8 cellular contexts compared by ENCODE assay signal in the genomic region with DNA sequence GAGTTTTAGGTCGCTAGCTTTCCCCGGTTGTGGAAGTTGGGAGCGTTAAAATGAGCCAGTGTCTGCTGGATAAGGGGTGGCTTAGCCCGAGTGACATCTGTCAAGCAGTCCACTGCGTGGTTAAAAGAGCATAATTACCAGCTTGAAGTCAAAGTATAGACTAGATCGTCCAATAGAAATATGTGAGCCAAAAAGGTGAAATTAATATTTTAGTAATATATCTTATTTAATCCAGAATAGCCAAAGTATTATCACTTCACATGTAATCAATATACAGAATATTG. TPM values are rescaled to one million over a fixed set of nuclear protein-coding genes. Genes with fewer than 3 reads are reported as not detected.
DNase-seq lines count a peak whose midpoint lies in the region; ATAC-seq and TF ChIP-seq lines count a peak whose summit lies in the region.

No MANE protein-coding gene starts in this region.

- no peak for TF ChIP-seq CTCF in GM13976 (IDR thresholded peaks at IDR 0.05; ENCODE audit: borderline replicate concordance, control extremely low read depth, extremely low read depth, insufficient read depth, missing control alignments)

- peak overlapping the region; percentile 84 for H3K27ac Mint-ChIP-seq in activated CD8-positive, alpha-beta memory T cell treated with anti-CD3 and anti-CD28 coated beads, Interleukin-2, amount 10 ng/mL, durations not matched to agents 7 days and 5 days
- peak overlapping the region; percentile 67 to 86 for H3K27ac Mint-ChIP-seq in T-cell
- peak overlapping the region; percentile 97 for H3K27ac Mint-ChIP-seq in stimulated activated effector memory CD8-positive, alpha-beta T cell treated with anti-CD3 and anti-CD28 coated beads, Interleukin-12 subunit alpha, Interleukin-12 subunit beta, amount 100 ng/mL, for 72 hours

- no peaks in the 10 kb centered on the region for H3K27me3 Mint-ChIP-seq in activated CD8-positive, alpha-beta memory T cell treated with anti-CD3 and anti-CD28 coated beads, Interleukin-2, amount 10 ng/mL, durations not matched to agents 7 days and 5 days
- no peaks in the 10 kb centered on the region for H3K27me3 Mint-ChIP-seq in T-cell

- H3K4me1 Mint-ChIP-seq in activated CD8-positive, alpha-beta memory T cell treated with anti-CD3 and anti-CD28 coated beads, Interleukin-2, amount 10 ng/mL, durations not matched to agents 7 days and 5 days = peaks cover 24% of the 10 kb centered on the region
- peaks cover 21 to 30% (median 29%) of the 10 kb centered on the region in 3 donors for H3K4me1 Mint-ChIP-seq in T-cell
- H3K4me1 Mint-ChIP-seq in stimulated activated effector memory CD8-positive, alpha-beta T cell treated with anti-CD3 and anti-CD28 coated beads, Interleukin-12 subunit alpha, Interleukin-12 subunit beta, amount 100 ng/mL, for 72 hours = peaks cover 7% of the 10 kb centered on the region

- POLR2A ChIA-PET in T-cell (lab: Charles Lee) = interaction anchor here in 1 of 2 donors (0.6 kb wide), 1 partner anchor 638 kb away, joined by 14 read pairs; no protein-coding TSS in a partner anchor

- no peak for ATAC-seq in activated CD8-positive, alpha-beta memory T cell treated with anti-CD3 and anti-CD28 coated beads, Interleukin-2, amount 10 ng/mL, durations not matched to agents 7 days and 5 days
- peak in 1 of 4 experiments; percentile 7 for ATAC-seq in T-cell (replicated peaks in 1 of 4)
- peak; percentile 10 for ATAC-seq in left ventricle myocardium superior
- ATAC-seq in stimulated activated effector memory CD8-positive, alpha-beta T cell treated with anti-CD3 and anti-CD28 coated beads, Interleukin-12 subunit alpha, Interleukin-12 subunit beta, amount 100 ng/mL, for 72 hours = no peak
- no peak for ATAC-seq in GM21528 (IDR thresholded peaks at IDR 0.05; ENCODE audit: low FRiP score, unreplicated experiment)

- no peaks in the 10 kb centered on the region for H3K36me3 Mint-ChIP-seq in activated CD8-positive, alpha-beta memory T cell treated with anti-CD3 and anti-CD28 coated beads, Interleukin-2, amount 10 ng/mL, durations not matched to agents 7 days and 5 days
- no peaks in the 10 kb centered on the region for H3K36me3 Mint-ChIP-seq in T-cell
- peaks cover 6% of the 10 kb centered on the region for H3K36me3 Mint-ChIP-seq in stimulated activated effector memory CD8-positive, alpha-beta T cell treated with anti-CD3 and anti-CD28 coated beads, Interleukin-12 subunit alpha, Interleukin-12 subunit beta, amount 100 ng/mL, for 72 hours

- H3K4me3 Mint-ChIP-seq in activated CD8-positive, alpha-beta memory T cell treated with anti-CD3 and anti-CD28 coated beads, Interleukin-2, amount 10 ng/mL, durations not matched to agents 7 days and 5 days = peak overlapping the region; percentile 94
- peak overlapping the region; percentile 94 to 99 (median 95) for H3K4me3 Mint-ChIP-seq in T-cell
- H3K4me3 Mint-ChIP-seq in stimulated activated effector memory CD8-positive, alpha-beta T cell treated with anti-CD3 and anti-CD28 coated beads, Interleukin-12 subunit alpha, Interleukin-12 subunit beta, amount 100 ng/mL, for 72 hours = peak overlapping the region; percentile 97

- DNase-seq in activated CD8-positive, alpha-beta memory T cell treated with anti-CD3 and anti-CD28 coated beads, Interleukin-2, amount 10 ng/mL, durations not matched to agents 7 days and 5 days = no peak
- DNase-seq in activated CD8-positive, alpha-beta memory T cell treated with anti-CD3 and anti-CD28 coated beads, Interleukin-2, amount 50 U/mL, for 4 hours = no peak
- no peak for DNase-seq in T-cell
- no peak for DNase-seq in left ventricle myocardium superior
- DNase-seq in stimulated activated effector memory CD8-positive, alpha-beta T cell treated with anti-CD3 and anti-CD28 coated beads, Interleukin-12 subunit alpha, Interleukin-12 subunit beta, amount 100 ng/mL, for 72 hours (ENCODE audit: low spot score in 2 of 2) = no peak
- no peak for DNase-seq in GM13976 (ENCODE audit: low spot score)
- no peak for DNase-seq in NCI-H526 treated with DMSO at 0.1 percent for 48 hours (lab: John Stamatoyannopoulos, UW)

- intact Hi-C loops in left ventricle myocardium superior (cut with micrococcal nuclease) = no loop called here

- CTCF ChIA-PET in activated CD8-positive, alpha-beta memory T cell treated with anti-CD3 and anti-CD28 coated beads, Interleukin-2, amount 10 ng/mL, durations not matched to agents 7 days and 5 days (lab: Charles Lee) = no interaction called here
- CTCF ChIA-PET in T-cell (lab: Charles Lee) = interaction anchor here (0.5 to 1.6 kb wide), 4 partner anchors 13 to 1024 kb away, joined by 3 to 6 read pairs (median 4); no protein-coding TSS in a partner anchor

- H3K9me3 Mint-ChIP-seq in activated CD8-positive, alpha-beta memory T cell treated with anti-CD3 and anti-CD28 coated beads, Interleukin-2, amount 10 ng/mL, durations not matched to agents 7 days and 5 days (ENCODE audit: low read depth) = no peaks in the 10 kb centered on the region
- H3K9me3 Mint-ChIP-seq in T-cell = no peaks in the 10 kb centered on the region
- no peaks in the 10 kb centered on the region for H3K9me3 Mint-ChIP-seq in stimulated activated effector memory CD8-positive, alpha-beta T cell treated with anti-CD3 and anti-CD28 coated beads, Interleukin-12 subunit alpha, Interleukin-12 subunit beta, amount 100 ng/mL, for 72 hours

- in situ Hi-C loops in GM13976 (cut with MboI; ENCODE audit: low sequenced_read_pairs, unreplicated experiment) = no loop called here

RNA-seq across cellular contexts. Expression of gene COMMD1, which starts 0.7 kb away (rescaled TPM):
- 10 to 100 TPM; 27.4 to 33.0 TPM for total RNA-seq in activated CD8-positive, alpha-beta memory T cell treated with anti-CD3 and anti-CD28 coated beads, Interleukin-2, amount 10 ng/mL, durations not matched to agents 7 days and 5 days
- total RNA-seq in T-cell = 10 to 100 TPM; 18.2 to 23.8 (median 19.6) TPM
- 57.3 TPM for total RNA-seq in left ventricle myocardium superior

RNA-seq across cellular contexts. Expression of gene CCT4, which starts 17.7 kb away (rescaled TPM):
- 100 to 1,000 TPM; 170 to 245 TPM for total RNA-seq in activated CD8-positive, alpha-beta memory T cell treated with anti-CD3 and anti-CD28 coated beads, Interleukin-2, amount 10 ng/mL, durations not matched to agents 7 days and 5 days
- 100 to 1,000 TPM in 2 of 5 donors, 10 to 100 TPM in 3; 85.7 to 112 (median 95.0) TPM for total RNA-seq in T-cell
- 102 TPM for total RNA-seq in left ventricle myocardium superior

RNA-seq across cellular contexts. Expression of gene FAM161A, which starts 52.3 kb away (rescaled TPM):
- 1 to 10 TPM; 4.8 TPM for total RNA-seq in activated CD8-positive, alpha-beta memory T cell treated with anti-CD3 and anti-CD28 coated beads, Interleukin-2, amount 10 ng/mL, durations not matched to agents 7 days and 5 days
- total RNA-seq in T-cell (1 to 10 TPM; 1.8 to 4.3 (median 4.0) TPM), left ventricle myocardium superior (0.89 TPM)
